8 cellular contexts compared by ENCODE assay signal in genomic region chr3:160038862-160039562, GRCh38. TPM values are rescaled to one million over a fixed set of nuclear protein-coding genes. Genes with fewer than 3 reads are reported as not detected.
DNase-seq lines count a peak whose midpoint lies in the region; ATAC-seq and TF ChIP-seq lines count a peak whose summit lies in the region.

No MANE protein-coding gene starts in this region.

- no peak for TF ChIP-seq POLR2A in adrenal gland (IDR thresholded peaks at IDR 0.05)

- H3K27me3 ChIP-seq in adrenal gland (no peaks in the 10 kb centered on the region), kidney epithelial cell (ENCODE audit: control insufficient read depth, insufficient read depth, low read length) (peaks cover 6% of the 10 kb centered on the region)

- H3K4me1 ChIP-seq in adrenal gland (replicated peaks in 1 of 2) (no peaks in the 10 kb centered on the region), urinary bladder (ENCODE audit: insufficient read depth) (no peaks in the 10 kb centered on the region)

- ATAC-seq in HG02642 (IDR thresholded peaks at IDR 0.05; ENCODE audit: poor library complexity, unreplicated experiment), result peak; percentile 52
- no peak for ATAC-seq in HG03097 (IDR thresholded peaks at IDR 0.05; ENCODE audit: low FRiP score, unreplicated experiment)

- DNase-seq in DMS53 treated with DMSO at 0.1 percent for 48 hours (lab: John Stamatoyannopoulos, UW; ENCODE audit: unreplicated experiment) (peak; percentile 5), adrenal gland (peak in 5 of 7 donors; percentile 22 to 39 (median 25)), kidney epithelial cell (ENCODE audit: low read depth) (no peak), DMS114 treated with DMSO at 0.1 percent for 48 hours (lab: John Stamatoyannopoulos, UW; ENCODE audit: unreplicated experiment) (no peak), cortex of kidney (lab: John Stamatoyannopoulos, UW) (no peak)

- 3 to 8% (median 4%) methylated on average over 4 to 36 of the region's 36 CpGs for WGBS in adrenal gland, 4 donors
- WGBS in urinary bladder, result 5% methylated on average over 36 of the region's 36 CpGs

- H3K4me3 ChIP-seq in adrenal gland (peak overlapping the region in 1 of 4 donors; percentile 29), kidney epithelial cell (ENCODE audit: low read depth, low read length) (peak overlapping the region; percentile 33), urinary bladder (ENCODE audit: low read depth, low read length) (peak overlapping the region; percentile 30)

- intact Hi-C loops in adrenal gland (cut with DNase I), result loop anchor here (10.0 kb wide), 2 partner anchors 306 to 376 kb away; no protein-coding TSS in a partner anchor

- H3K9me3 ChIP-seq in adrenal gland (replicated peaks in 1 of 3), result no peaks in the 10 kb centered on the region

- H3K36me3 ChIP-seq in adrenal gland (replicated peaks in 1 of 2) (no peaks in the 10 kb centered on the region), kidney epithelial cell (ENCODE audit: control insufficient read depth, insufficient read depth, low read length) (no peaks in the 10 kb centered on the region), urinary bladder (ENCODE audit: insufficient read depth) (no peaks in the 10 kb centered on the region)

- H3K27ac ChIP-seq in adrenal gland (no peak overlapping the region), urinary bladder (ENCODE audit: low read depth) (no peak overlapping the region)

- TF ChIP-seq CTCF in adrenal gland (IDR thresholded peaks at IDR 0.05), result no peak
- no peak for TF ChIP-seq CTCF in kidney epithelial cell (IDR thresholded peaks at IDR 0.05; ENCODE audit: insufficient read depth, low read length, poor library complexity, severe bottlenecking)

RNA-seq across cellular contexts. Expression of gene IL12A, which starts 50.4 kb away (rescaled TPM):
- total RNA-seq in adrenal gland, result 1 to 10 TPM in 1 of 8 donors, under 1 TPM in 2, not detected in 5; 0.15 to 2.8 (median 0.91) TPM
- polyA plus RNA-seq in adrenal gland, result under 1 TPM; 0.10 to 0.24 (median 0.18) TPM
- 0.75 and 2.3 TPM in 2 replicates for total RNA-seq in kidney epithelial cell
- total RNA-seq in urinary bladder, result 0.58 TPM
- polyA plus RNA-seq in urinary bladder, result 0.14 TPM

Comparison
In these comparisons a context has a peak if more than half of its experiments do, and no peak if none do; other contexts are left out.
1. DNase-seq: peak in DMS53 treated with DMSO at 0.1 percent for 48 hours (single experiment) and adrenal gland (5 of 7); none in kidney epithelial cell (single experiment), DMS114 treated with DMSO at 0.1 percent for 48 hours (single experiment) and cortex of kidney (single experiment).